In the genomic region with DNA sequence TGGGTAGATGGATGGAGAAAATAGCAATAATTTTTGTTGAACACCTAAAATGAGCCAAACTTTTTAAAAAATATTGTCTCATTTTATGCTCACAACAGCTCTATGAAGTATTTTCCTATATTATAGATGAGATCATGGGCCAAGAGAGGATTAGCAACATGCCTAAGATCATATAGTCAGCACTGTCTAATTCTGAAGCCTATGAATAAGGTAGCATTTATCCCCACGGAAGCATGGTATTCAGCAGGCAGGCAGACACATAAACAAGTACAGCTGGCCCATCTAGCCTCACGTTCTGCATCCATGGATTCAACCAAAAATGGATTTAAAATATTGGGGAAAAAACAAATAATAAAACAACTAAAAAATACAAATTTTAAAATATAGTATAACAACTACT, we compare ENCODE assay signal across 18 cellular contexts. TPM values are rescaled to one million over a fixed set of nuclear protein-coding genes. Genes with fewer than 3 reads are reported as not detected.
DNase-seq lines count a peak whose midpoint lies in the region; ATAC-seq, FAIRE-seq and TF ChIP-seq lines count a peak whose summit lies in the region.
"Had no signal": no experiment of that assay in that cellular context is flagged by ENCODE, and none has a peak within 500 bp of the region (broad histone marks: within the 10 kb centered on the region; RNA-seq: fewer than 3 reads in every experiment).

No MANE protein-coding gene starts in this region.

- in situ Hi-C loops in GM12878 (cut with MboI), result no loop called here

- TF ChIP-seq CTCF in 22Rv1 (IDR thresholded peaks at IDR 0.05), result no peak
- TF ChIP-seq CTCF in GM12878 (IDR thresholded peaks at IDR 0.05 in 2 of 3, conservative IDR thresholded peaks at IDR 0.05 in 1 of 3; ENCODE audit: control insufficient read depth in 2 of 3, extremely low read depth in 1 of 3, insufficient read depth in 1 of 3, low read depth in 3 of 3, low read length in 3 of 3), result no peak
- no peak for TF ChIP-seq CTCF in psoas muscle (IDR thresholded peaks at IDR 0.05)

- CTCF ChIA-PET in GM12878 (lab: Yijun Ruan, JAX), result interaction anchor here (1.2 to 2.5 kb wide), 3 partner anchors 62 to 157 kb away, joined by 4 to 11 read pairs (median 4); a partner anchor contains a TSS

- intact Hi-C loops in GM12878 (cut with micrococcal nuclease; ENCODE audit: unreplicated experiment) (no loop called here), psoas muscle (cut with DNase I) (no loop called here)

- H4K20me1 ChIP-seq in GM12878 (ENCODE audit: control insufficient read depth, insufficient read depth), result no peaks in the 10 kb centered on the region

- SMC1A ChIA-PET in GM12878 (lab: Charles Lee; ENCODE audit: uncharacterized antibody, unreplicated experiment), result interaction anchor here (0.6 to 2.8 kb wide), 9 partner anchors 11 to 186 kb away, joined by 3 to 8 read pairs (median 4); no protein-coding TSS in a partner anchor

- WGBS in GM12878 (ENCODE audit: insufficient coverage, insufficient replicate concordance, low lambda C conversion rate, missing lambda C conversion rate), result 67% methylated on average over 2 of the region's 2 CpGs
- WGBS in psoas muscle, 3 donors, result 23 to 35% (median 32%) methylated on average over 2 of the region's 2 CpGs

- H3K27me3 ChIP-seq in GM12878 (replicated peaks in 1 of 2; ENCODE audit: control insufficient read depth in 2 of 2, insufficient read depth in 2 of 2, low read length in 1 of 2) (no peaks in the 10 kb centered on the region), psoas muscle (ENCODE audit: insufficient read depth in 3 of 3, low read length in 2 of 3) (no peaks in the 10 kb centered on the region)
- H3K27me3 ChIP-seq: BE2C had no signal

- no peak for TF ChIP-seq POLR2A in GM12878 (IDR thresholded peaks at IDR 0.05; ENCODE audit: low read depth, low read length)

- TF ChIP-seq EP300 in GM12878 (IDR thresholded peaks at IDR 0.05; ENCODE audit: borderline replicate concordance in 1 of 2, control insufficient read depth in 1 of 2, low read depth in 2 of 2, low read length in 2 of 2), result no peak

- BruUV-seq in GM12878 (replicated peaks; lab: Mats Ljungman, UMichigan), result no TSS peak

- H3K9me3 ChIP-seq in GM12878 (replicated peaks; ENCODE audit: control insufficient read depth, insufficient read depth, low read length) (no peaks in the 10 kb centered on the region), psoas muscle (no peaks in the 10 kb centered on the region)
- H3K9me3 ChIP-seq: BE2C had no signal

- H3K27ac ChIP-seq in 22Rv1 (peak overlapping the region; percentile 95), GM12878 (ENCODE audit: control insufficient read depth, insufficient read depth) (no peak overlapping the region), psoas muscle (peak overlapping the region; percentile 62)

- peak; percentile 23 for FAIRE-seq in GM12878 (lab: Jason Lieb, UNC)
- FAIRE-seq: A204.1, G401.6, GM12892, HTR-8/SVneo had no signal

- RAD21 ChIA-PET in GM12878 (lab: Charles Lee; ENCODE audit: unreplicated experiment), result interaction anchor here (1.6 kb wide), 1 partner anchor 16 kb away, joined by 3 read pairs; no protein-coding TSS in a partner anchor

- H3K4me3 ChIP-seq in GM12878, result no peak overlapping the region
- no peak overlapping the region for H3K4me3 ChIP-seq in psoas muscle

- TF ChIP-seq RAD21 in GM12878 (IDR thresholded peaks at IDR 0.05; ENCODE audit: insufficient read depth, low read depth, low read length), result no peak

- POLR2A ChIA-PET in GM12878 (lab: Charles Lee), result interaction anchor here (0.6 kb wide), 1 partner anchor 18 kb away, joined by 4 read pairs; no protein-coding TSS in a partner anchor

- ATAC-seq in GM12878, result no peak
- ATAC-seq in psoas muscle, result peak in 2 of 4 donors; percentile 49 to 63
- ATAC-seq in GM21717 (IDR thresholded peaks at IDR 0.05; ENCODE audit: unreplicated experiment), result no peak
- ATAC-seq: CD8-positive, alpha-beta T cell had no signal

- no peak overlapping the region for H3K4me2 ChIP-seq in GM12878 (ENCODE audit: control insufficient read depth, insufficient read depth)

- H3K36me3 ChIP-seq in GM12878 (ENCODE audit: control insufficient read depth in 2 of 2, insufficient read depth in 2 of 2, low read length in 1 of 2) (no peaks in the 10 kb centered on the region), psoas muscle (ENCODE audit: insufficient read depth in 1 of 2, low read depth in 1 of 2) (no peaks in the 10 kb centered on the region)
- H3K36me3 ChIP-seq: BE2C had no signal

- H3K79me2 ChIP-seq in GM12878 (ENCODE audit: control insufficient read depth, insufficient read depth, low read length), result no peaks in the 10 kb centered on the region

- H3K9ac ChIP-seq in GM12878 (ENCODE audit: control insufficient read depth, insufficient read depth, low read length), result no peak overlapping the region

- H3K4me1 ChIP-seq in GM12878 (ENCODE audit: control insufficient read depth, insufficient read depth, low read length) (no peaks in the 10 kb centered on the region), psoas muscle (peaks cover 22% of the 10 kb centered on the region)

- no peak overlapping the region for H2AFZ ChIP-seq in GM12878 (ENCODE audit: control insufficient read depth, low read depth, low read length)

- peak; percentile 64 for DNase-seq in DMS53 (lab: John Stamatoyannopoulos, UW)
- no peak for DNase-seq in GM12878 (ENCODE audit: low read depth, low spot score)
- DNase-seq in psoas muscle, result no peak
- DNase-seq in mucosa of gallbladder (ENCODE audit: low spot score), result no peak
- no peak for DNase-seq in CD1c-positive myeloid dendritic cell (ENCODE audit: extremely low spot score)
- DNase-seq: BE2C; CD8-positive, alpha-beta T cell; COR-L47; DMS79 treated with DMSO at 0.1 percent for 48 hours; EL; HCEC 1CT; HFFc6 had no signal

TF ChIP-seq in GM12878, 131 proteins besides CTCF, POLR2A, EP300 and RAD21 (continues in another document):
- TF ChIP-seq ZNF217 (IDR thresholded peaks at IDR 0.05) (no peak), BRCA1 (IDR thresholded peaks at IDR 0.05; ENCODE audit: low read depth, low read length) (no peak), MTA3 (IDR thresholded peaks at IDR 0.05; ENCODE audit: borderline replicate concordance, low read length) (no peak)
- TF ChIP-seq, protein P1, sequence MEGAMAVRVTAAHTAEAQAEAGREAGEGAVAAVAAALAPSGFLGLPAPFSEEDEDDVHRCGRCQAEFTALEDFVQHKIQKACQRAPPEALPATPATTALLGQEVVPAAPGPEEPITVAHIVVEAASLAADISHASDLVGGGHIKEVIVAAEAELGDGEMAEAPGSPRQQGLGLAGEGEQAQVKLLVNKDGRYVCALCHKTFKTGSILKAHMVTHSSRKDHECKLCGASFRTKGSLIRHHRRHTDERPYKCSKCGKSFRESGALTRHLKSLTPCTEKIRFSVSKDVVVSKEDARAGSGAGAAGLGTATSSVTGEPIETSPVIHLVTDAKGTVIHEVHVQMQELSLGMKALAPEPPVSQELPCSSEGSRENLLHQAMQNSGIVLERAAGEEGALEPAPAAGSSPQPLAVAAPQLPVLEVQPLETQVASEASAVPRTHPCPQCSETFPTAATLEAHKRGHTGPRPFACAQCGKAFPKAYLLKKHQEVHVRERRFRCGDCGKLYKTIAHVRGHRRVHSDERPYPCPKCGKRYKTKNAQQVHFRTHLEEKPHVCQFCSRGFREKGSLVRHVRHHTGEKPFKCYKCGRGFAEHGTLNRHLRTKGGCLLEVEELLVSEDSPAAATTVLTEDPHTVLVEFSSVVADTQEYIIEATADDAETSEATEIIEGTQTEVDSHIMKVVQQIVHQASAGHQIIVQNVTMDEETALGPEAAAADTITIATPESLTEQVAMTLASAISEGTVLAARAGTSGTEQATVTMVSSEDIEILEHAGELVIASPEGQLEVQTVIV (IDR thresholded peaks at IDR 0.05; ENCODE audit: borderline replicate concordance, partially characterized antibody), result no peak
- TF ChIP-seq, protein P2, sequence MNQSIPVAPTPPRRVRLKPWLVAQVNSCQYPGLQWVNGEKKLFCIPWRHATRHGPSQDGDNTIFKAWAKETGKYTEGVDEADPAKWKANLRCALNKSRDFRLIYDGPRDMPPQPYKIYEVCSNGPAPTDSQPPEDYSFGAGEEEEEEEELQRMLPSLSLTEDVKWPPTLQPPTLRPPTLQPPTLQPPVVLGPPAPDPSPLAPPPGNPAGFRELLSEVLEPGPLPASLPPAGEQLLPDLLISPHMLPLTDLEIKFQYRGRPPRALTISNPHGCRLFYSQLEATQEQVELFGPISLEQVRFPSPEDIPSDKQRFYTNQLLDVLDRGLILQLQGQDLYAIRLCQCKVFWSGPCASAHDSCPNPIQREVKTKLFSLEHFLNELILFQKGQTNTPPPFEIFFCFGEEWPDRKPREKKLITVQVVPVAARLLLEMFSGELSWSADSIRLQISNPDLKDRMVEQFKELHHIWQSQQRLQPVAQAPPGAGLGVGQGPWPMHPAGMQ (IDR thresholded peaks at IDR 0.05; ENCODE audit: borderline replicate concordance), result no peak

RNA-seq across cellular contexts. Expression of a gene that starts 21.9 kb away (rescaled TPM):
- total RNA-seq in GM12878 (2013; cell fraction: nucleolus; rRNA removed), result 49.2 and 55.3 TPM in 2 replicates
- total RNA-seq in GM12878 (2014; rRNA removed), result 13.0 and 14.2 TPM in 2 replicates
- 15.2 and 16.1 TPM in 2 replicates for total RNA-seq in GM12878 (2014; rRNA removed; fragmentation: Illumina TruSeq; extraction: Trizol)
- 23.9 and 24.8 TPM in 2 replicates for total RNA-seq in GM12878 (2021)
- polyA plus RNA-seq in GM12878 (2011; ENCODE audit: low read depth), result 39.6 TPM
- 23.0 and 26.7 TPM in 2 replicates for polyA plus RNA-seq in GM12878 (2011; rRNA removed)
- 9.5 and 13.4 TPM in 2 replicates for polyA plus RNA-seq in GM12878 (2011; cell fraction: cytosol; rRNA removed)
- polyA plus RNA-seq in GM12878 (2011; cell fraction: nucleus; rRNA removed), result 13.5 and 14.2 TPM in 2 replicates
- 19.1 and 30.2 TPM in 2 replicates for polyA plus RNA-seq in GM12878 (2012)
- polyA plus RNA-seq in GM12878 (2014; fragmentation: Illumina TruSeq; extraction: Trizol), result 22.5 and 32.9 TPM in 2 replicates
- polyA plus RNA-seq in GM12878 (2014; fragmentation: Nextera tagmentation; extraction: Ambion mirVana), result 10 to 100 TPM in 1 of 2 experiments, 1 to 10 TPM in 1; 9.8 to 14.2 TPM
- polyA plus RNA-seq in GM12878 (2014; rRNA removed), result 8.0 and 11.7 TPM in 2 replicates
- polyA plus RNA-seq in GM12878 (2016; fragmentation: Nextera tagmentation; extraction: Ambion mirVana), result 10 to 100 TPM; 22.2 TPM
- polyA minus RNA-seq in GM12878 (2011; rRNA and poly(A)+ RNA removed), result 14.5 and 29.4 TPM in 2 replicates
- polyA minus RNA-seq in GM12878 (2011; cell fraction: cytosol; rRNA and poly(A)+ RNA removed), result 6.9 and 11.0 TPM in 2 replicates
- 11.6 and 16.6 TPM in 2 replicates for polyA minus RNA-seq in GM12878 (2011; cell fraction: nucleus; rRNA and poly(A)+ RNA removed)
- total RNA-seq in psoas muscle, result 10 to 100 TPM; 15.2 to 89.7 (median 37.6) TPM
- polyA plus RNA-seq in psoas muscle, result 10 to 100 TPM in 2 of 3 donors, 1 to 10 TPM in 1; 3.4 to 21.5 (median 13.7) TPM
- 13.6 TPM for total RNA-seq in mucosa of gallbladder
